Comparison of ENCODE assay signal across 8 cellular contexts in genomic region chr15:32342784-32343199, GRCh38.
DNase-seq lines count a peak whose midpoint lies in the region; ATAC-seq and TF ChIP-seq lines count a peak whose summit lies in the region.
"Not testable (repeated sequence)": the region's sequence is repeated elsewhere in the genome, so short reads cannot be mapped to it uniquely, and the experiment has no call there.

No MANE protein-coding gene starts in this region.

- not testable (repeated sequence) for H2AFZ ChIP-seq in neural progenitor cell (replicated peaks)

- DNase-seq in T-cell (peak in 2 of 34 experiments; percentile 3 to 7), islet precursor cell (peak; percentile 73), neural progenitor cell (ENCODE audit: low spot score) (peak; percentile 27)
- peak; percentile 23 for DNase-seq in activated naive CD4-positive, alpha-beta T cell treated with anti-CD3 and anti-CD28 coated beads, Interleukin-2, amount 10 ng/mL, durations not matched to agents 7 days and 5 days
- not testable (repeated sequence) for DNase-seq in foreskin keratinocyte; stimulated activated naive B cell treated with anti-CD40 and anti-IgM and Interleukin-4, amounts not matched to agents 10 μg/mL and 1 μg/mL and 100 μg/mL, for 72 hours

- H3K36me3 Mint-ChIP-seq in T-cell; activated naive CD4-positive, alpha-beta T cell treated with anti-CD3 and anti-CD28 coated beads, Interleukin-2, amount 10 ng/mL, durations not matched to agents 7 days and 5 days; neural progenitor cell; stimulated activated naive B cell treated with anti-CD40 and anti-IgM and Interleukin-4, amounts not matched to agents 10 μg/mL and 1 μg/mL and 100 μg/mL, for 72 hours: not testable (repeated sequence)

- H3K36me3 ChIP-seq in BLaER1; HUES6 (ENCODE audit: control insufficient read depth, insufficient read depth, low read length); neural progenitor cell: not testable (repeated sequence)

- POLR2A ChIA-PET in T-cell (lab: Charles Lee), result not testable (repeated sequence)

- H3K4me3 Mint-ChIP-seq in T-cell; activated naive CD4-positive, alpha-beta T cell treated with anti-CD3 and anti-CD28 coated beads, Interleukin-2, amount 10 ng/mL, durations not matched to agents 7 days and 5 days; neural progenitor cell; stimulated activated naive B cell treated with anti-CD40 and anti-IgM and Interleukin-4, amounts not matched to agents 10 μg/mL and 1 μg/mL and 100 μg/mL, for 72 hours: not testable (repeated sequence)

- H3K27me3 Mint-ChIP-seq in T-cell; activated naive CD4-positive, alpha-beta T cell treated with anti-CD3 and anti-CD28 coated beads, Interleukin-2, amount 10 ng/mL, durations not matched to agents 7 days and 5 days; neural progenitor cell (ENCODE audit: insufficient read depth, low read depth): not testable (repeated sequence)
- H3K27me3 Mint-ChIP-seq in stimulated activated naive B cell treated with anti-CD40 and anti-IgM and Interleukin-4, amounts not matched to agents 10 μg/mL and 1 μg/mL and 100 μg/mL, for 72 hours, result peaks cover 0 to 11% of the 10 kb centered on the region in 2 donors

- not testable (repeated sequence) for H3K9me3 ChIP-seq in BLaER1; HUES6 (ENCODE audit: control insufficient read depth, insufficient read depth, low read depth, low read length); neural progenitor cell (ENCODE audit: low read depth)

- H3K4me1 Mint-ChIP-seq in T-cell; activated naive CD4-positive, alpha-beta T cell treated with anti-CD3 and anti-CD28 coated beads, Interleukin-2, amount 10 ng/mL, durations not matched to agents 7 days and 5 days; neural progenitor cell; stimulated activated naive B cell treated with anti-CD40 and anti-IgM and Interleukin-4, amounts not matched to agents 10 μg/mL and 1 μg/mL and 100 μg/mL, for 72 hours: not testable (repeated sequence)

- H3K4me2 ChIP-seq in BLaER1, result peak overlapping the region; percentile 57
- not testable (repeated sequence) for H3K4me2 ChIP-seq in neural progenitor cell

- not testable (repeated sequence) for H3K9me3 Mint-ChIP-seq in T-cell; activated naive CD4-positive, alpha-beta T cell treated with anti-CD3 and anti-CD28 coated beads, Interleukin-2, amount 10 ng/mL, durations not matched to agents 7 days and 5 days; neural progenitor cell; stimulated activated naive B cell treated with anti-CD40 and anti-IgM and Interleukin-4, amounts not matched to agents 10 μg/mL and 1 μg/mL and 100 μg/mL, for 72 hours

- H3K27me3 ChIP-seq in BLaER1 (peaks cover 21% of the 10 kb centered on the region), neural progenitor cell (peaks cover 19% of the 10 kb centered on the region)
- not testable (repeated sequence) for H3K27me3 ChIP-seq in HUES6 (ENCODE audit: control insufficient read depth, insufficient read depth, low read length); foreskin keratinocyte

- CTCF ChIA-PET in T-cell (lab: Charles Lee); activated naive CD4-positive, alpha-beta T cell treated with anti-CD3 and anti-CD28 coated beads, Interleukin-2, amount 10 ng/mL, durations not matched to agents 7 days and 5 days (lab: Charles Lee): not testable (repeated sequence)

- H3K27ac ChIP-seq in BLaER1; HUES6 (ENCODE audit: low read depth, low read length); foreskin keratinocyte; neural progenitor cell: not testable (repeated sequence)

- H3F3A ChIP-seq in neural progenitor cell (ENCODE audit: low read depth), result not testable (repeated sequence)

- not testable (repeated sequence) for H3K4me1 ChIP-seq in BLaER1; HUES6 (ENCODE audit: control insufficient read depth, insufficient read depth, low read length); foreskin keratinocyte; neural progenitor cell

- H3K27ac Mint-ChIP-seq in T-cell; activated naive CD4-positive, alpha-beta T cell treated with anti-CD3 and anti-CD28 coated beads, Interleukin-2, amount 10 ng/mL, durations not matched to agents 7 days and 5 days; neural progenitor cell; stimulated activated naive B cell treated with anti-CD40 and anti-IgM and Interleukin-4, amounts not matched to agents 10 μg/mL and 1 μg/mL and 100 μg/mL, for 72 hours: not testable (repeated sequence)

- not testable (repeated sequence) for H3K9ac ChIP-seq in BLaER1; HUES6 (ENCODE audit: low read length); neural progenitor cell

- TF ChIP-seq CTCF in foreskin keratinocyte (conservative IDR thresholded peaks at IDR 0.05); neural progenitor cell (IDR thresholded peaks at IDR 0.05): not testable (repeated sequence)

- ATAC-seq in T-cell (replicated peaks in 1 of 4) (peak in 3 of 4 experiments; percentile 18 to 28 (median 26)), foreskin keratinocyte (peak; percentile 20)
- peak; percentile 25 to 33 for ATAC-seq in stimulated activated naive B cell treated with anti-CD40 and anti-IgM and Interleukin-4, amounts not matched to agents 10 μg/mL and 1 μg/mL and 100 μg/mL, for 72 hours (replicated peaks)

- H3K79me2 ChIP-seq in neural progenitor cell (ENCODE audit: low read depth), result not testable (repeated sequence)

- H3K4me3 ChIP-seq in BLaER1 (peak overlapping the region; percentile 60), HUES6 (ENCODE audit: low read depth, low read length) (peak overlapping the region; percentile 47)
- not testable (repeated sequence) for H3K4me3 ChIP-seq in neural progenitor cell

- not testable (repeated sequence) for H4K20me1 ChIP-seq in BLaER1; neural progenitor cell (ENCODE audit: low read depth)
